10 cellular contexts compared by ENCODE assay signal in genomic region chr3:36677331-36678007, GRCh38.
A peak's percentile ranks its signal among the peaks of the same experiment; 100 is the strongest.
DNase-seq lines count a peak whose midpoint lies in the region; ATAC-seq and TF ChIP-seq lines count a peak whose summit lies in the region.
"Had no signal": no experiment of that assay in that cellular context is flagged by ENCODE, and none has a peak within 500 bp of the region (broad histone marks: within the 10 kb centered on the region; RNA-seq: fewer than 3 reads in every experiment).

No MANE protein-coding gene starts in this region.

- H3K4me3 ChIP-seq in SK-N-MC (peak overlapping the region; percentile 44), osteoblast (ENCODE audit: insufficient read depth, low read length) (peak overlapping the region; percentile 59)

- H3K79me2 ChIP-seq in osteoblast (ENCODE audit: insufficient read depth, low read length): no peaks in the 10 kb centered on the region

- no peak overlapping the region for H3K9ac ChIP-seq in SK-N-MC (ENCODE audit: insufficient read length)

- H3K9me3 ChIP-seq in SK-N-MC (ENCODE audit: low read depth, low read length) (no peaks in the 10 kb centered on the region), osteoblast (ENCODE audit: low read depth, low read length) (peaks cover 3% of the 10 kb centered on the region)

- H3K36me3 ChIP-seq in SK-N-MC (ENCODE audit: insufficient read depth, low read length) (no peaks in the 10 kb centered on the region), osteoblast (ENCODE audit: insufficient read depth, low read length) (no peaks in the 10 kb centered on the region)

- H2AFZ ChIP-seq in osteoblast (ENCODE audit: low read length): peak overlapping the region; percentile 66

- H3K27ac ChIP-seq in SK-N-MC (peak overlapping the region; percentile 90), osteoblast (ENCODE audit: low read depth, low read length) (peak overlapping the region; percentile 92)

- H3K4me1 ChIP-seq in osteoblast (ENCODE audit: insufficient read depth, low read length): peaks cover 31% of the 10 kb centered on the region

- peak overlapping the region; percentile 90 for H3K4me2 ChIP-seq in osteoblast (ENCODE audit: insufficient read depth, low read length)

- no peaks in the 10 kb centered on the region for H3K27me3 ChIP-seq in osteoblast (ENCODE audit: insufficient read depth, low read length)

- no peaks in the 10 kb centered on the region for H4K20me1 ChIP-seq in osteoblast (ENCODE audit: insufficient read depth, low read length)

- TF ChIP-seq CTCF in osteoblast (IDR thresholded peaks at IDR 0.05; ENCODE audit: extremely low read depth, low read depth, low read length): peak; percentile 16

- peak; percentile 67 for ATAC-seq in GM18868 (IDR thresholded peaks at IDR 0.05; ENCODE audit: unreplicated experiment)
- peak; percentile 47 for ATAC-seq in HG02870 (IDR thresholded peaks at IDR 0.05; ENCODE audit: unreplicated experiment)
- ATAC-seq: sciatic nerve had no signal

- DNase-seq in SK-N-MC (ENCODE audit: low read depth, low spot score) (no peak), osteoblast (ENCODE audit: insufficient read length, low spot score, missing footprints) (peak; percentile 55), retina (no peak), C1 segment of cervical spinal cord (lab: John Stamatoyannopoulos, UW) (no peak), NOMO-1 (lab: John Stamatoyannopoulos, UW; ENCODE audit: unreplicated experiment in 2 of 2) (no peak), NCI-H2081 treated with DMSO at 0.1 percent for 48 hours (lab: John Stamatoyannopoulos, UW) (no peak)
- DNase-seq: NCI-H1105 had no signal
